Comparison of ENCODE assay signal across 22 cellular contexts in genomic region chr16:1665829-1666228, GRCh38. TPM values are rescaled to one million over a fixed set of nuclear protein-coding genes. Genes with fewer than 3 reads are reported as not detected.
DNase-seq lines count a peak whose midpoint lies in the region; ATAC-seq and TF ChIP-seq lines count a peak whose summit lies in the region.
"Had no signal": no experiment of that assay in that cellular context is flagged by ENCODE, and none has a peak within 500 bp of the region (broad histone marks: within the 10 kb centered on the region; RNA-seq: fewer than 3 reads in every experiment).

No MANE protein-coding gene starts in this region.

- no peaks in the 10 kb centered on the region for H3K9me3 ChIP-seq in BLaER1
- no peaks in the 10 kb centered on the region for H3K9me3 ChIP-seq in IMR-90 (ENCODE audit: control insufficient read depth, insufficient read depth, low read length)
- H3K9me3 ChIP-seq: A549 had no signal

- H2BK120ac ChIP-seq in IMR-90 (ENCODE audit: low read depth, low read length) = no peak overlapping the region

- intact Hi-C loops in Right ventricle myocardium inferior (cut with DNase I) (no loop called here), left cardiac atrium (cut with DNase I) (no loop called here), IMR-90 (cut with micrococcal nuclease) (no loop called here)

- H3K27ac ChIP-seq in BLaER1 (0 out of 2 replicates have a peak overlapping the region, but pooled peaks have one; percentile 0), IMR-90 (ENCODE audit: insufficient read depth, low read length) (no peak overlapping the region)
- H3K27ac ChIP-seq: 22Rv1, A549 had no signal

- CTCF ChIA-PET in IMR-90 (lab: Yijun Ruan, JAX) = no interaction called here

- H4K20me1 ChIP-seq in BLaER1 = no peaks in the 10 kb centered on the region
- no peaks in the 10 kb centered on the region; the same call in 1 of the 2 replicates for H4K20me1 ChIP-seq in IMR-90 (ENCODE audit: insufficient read depth, low read length)

- POLR2A ChIA-PET in IMR-90 (lab: Charles Lee; ENCODE audit: unreplicated experiment) = no interaction called here

- TF ChIP-seq CTCF in IMR-90 (conservative IDR thresholded peaks at IDR 0.05; ENCODE audit: low read depth, low read length) = no peak

- H3K14ac ChIP-seq in IMR-90 (replicated peaks; ENCODE audit: low read depth, low read length) = no peak overlapping the region

- H3K9ac ChIP-seq in BLaER1 = no peak overlapping the region
- H3K9ac ChIP-seq in IMR-90 (ENCODE audit: low read depth, low read length) = no peak overlapping the region

- H4K91ac ChIP-seq in IMR-90 (ENCODE audit: insufficient read depth, low read depth, low read length) = no peak overlapping the region

- peak overlapping the region; percentile 29 for H2AK9ac ChIP-seq in IMR-90 (replicated peaks; ENCODE audit: low read depth, low read length, poor library complexity)

- H2BK20ac ChIP-seq in IMR-90 (ENCODE audit: low read depth, low read length) = no peak overlapping the region

- DNase-seq in Right ventricle myocardium inferior (ENCODE audit: missing footprints) = peak; percentile 34
- DNase-seq in left cardiac atrium = no peak
- DNase-seq in IMR-90 = no peak
- DNase-seq in H4 (ENCODE audit: low spot score) = no peak
- DNase-seq: AML-193; C1 segment of cervical spinal cord; CD4-positive, alpha-beta memory T cell; CD4-positive, CD25-positive, alpha-beta regulatory T cell; CD8-positive, alpha-beta memory T cell; COR-L47; DMS 273 treated with DMSO at 0.1 percent for 48 hours; DMS153; DMS53; DMS79; DND-41; EL; GDM1 had no signal

- peaks cover 95% of the 10 kb centered on the region for H3K36me3 ChIP-seq in BLaER1
- peaks cover 78% of the 10 kb centered on the region for H3K36me3 ChIP-seq in IMR-90 (ENCODE audit: control insufficient read depth, insufficient read depth, low read length)

- TF ChIP-seq RAD21 in IMR-90 (IDR thresholded peaks at IDR 0.05; ENCODE audit: low read length) = no peak

- H3K4me3 ChIP-seq in BLaER1 = no peak overlapping the region
- no peak overlapping the region for H3K4me3 ChIP-seq in IMR-90 (ENCODE audit: insufficient read depth, low read depth, low read length)
- H3K4me3 ChIP-seq: A549, GM12878 had no signal

- H4K8ac ChIP-seq in IMR-90 (ENCODE audit: low read depth in 2 of 2, low read length in 2 of 2) = no peak overlapping the region

- H3K23ac ChIP-seq in IMR-90 (ENCODE audit: low read depth, low read length) = no peak overlapping the region

- no peaks in the 10 kb centered on the region for H3K4me1 ChIP-seq in BLaER1
- no peaks in the 10 kb centered on the region for H3K4me1 ChIP-seq in IMR-90 (ENCODE audit: control insufficient read depth, insufficient read depth, low read length)
- H3K4me1 ChIP-seq: A549 had no signal

- no peaks in the 10 kb centered on the region for H3K27me3 ChIP-seq in BLaER1
- H3K27me3 ChIP-seq in IMR-90 (ENCODE audit: control insufficient read depth, insufficient read depth, low read length) = no peaks in the 10 kb centered on the region

- H2BK15ac ChIP-seq in IMR-90 (ENCODE audit: low read depth, low read length) = no peak overlapping the region

- H3K9me1 ChIP-seq in IMR-90 (ENCODE audit: insufficient read depth, low read length) = no peaks in the 10 kb centered on the region; the same call in 1 of the 2 replicates

- 89% methylated on average over 7 of the region's 15 CpGs; no CpG with 5 or more reads in 1 of the 2 experiments for WGBS in IMR-90 (ENCODE audit: extremely low coverage in 2 of 2, insufficient read length in 1 of 2), 2 experiments

- TF ChIP-seq POLR2A in IMR-90 (IDR thresholded peaks at IDR 0.05; ENCODE audit: low read depth, low read length) = no peak

- H3K4ac ChIP-seq in IMR-90 (ENCODE audit: low read depth, low read length) = no peak overlapping the region

- in situ Hi-C loops in IMR-90 (cut with MboI; ENCODE audit: low sequenced_read_pairs) = no loop called here

- H2BK5ac ChIP-seq in IMR-90 (ENCODE audit: low read depth, low read length, poor library complexity, severe bottlenecking) = no peak overlapping the region

- H3K18ac ChIP-seq in IMR-90 (ENCODE audit: low read depth, low read length) = no peak overlapping the region

- dilution Hi-C loops in IMR-90 (cut with HindIII; ENCODE audit: low sequenced_read_pairs, unreplicated experiment) = no loop called here

- no peak overlapping the region for H3K56ac ChIP-seq in IMR-90 (ENCODE audit: extremely low read depth, insufficient read depth, low read length)

- no peak for ATAC-seq in Right ventricle myocardium inferior
- no peak for ATAC-seq in left cardiac atrium
- no peak for ATAC-seq in IMR-90 (ENCODE audit: low read depth)
- no peak for ATAC-seq in HG02763 (IDR thresholded peaks at IDR 0.05; ENCODE audit: unreplicated experiment)
- ATAC-seq: GM12878 had no signal

- no peak overlapping the region for H2AK5ac ChIP-seq in IMR-90 (ENCODE audit: low read depth, low read length)

- H3K4me2 ChIP-seq in BLaER1 (no peak overlapping the region), IMR-90 (ENCODE audit: low read depth, low read length) (no peak overlapping the region)
- H3K4me2 ChIP-seq: A549 had no signal

- BruUV-seq in IMR-90 (replicated peaks; lab: Mats Ljungman, UMichigan) = no TSS peak

- H3K79me1 ChIP-seq in IMR-90 (ENCODE audit: low read depth in 1 of 2, low read length in 2 of 2) = peaks cover 3 to 4% of the 10 kb centered on the region in 2 experiments; a peak in 2 of 4 replicates

- H4K5ac ChIP-seq in IMR-90 (ENCODE audit: low read depth, low read length) = no peak overlapping the region

- H2AFZ ChIP-seq in IMR-90 (replicated peaks; ENCODE audit: low read length, poor library complexity) = no peak overlapping the region

TF ChIP-seq in IMR-90, 13 proteins besides CTCF, POLR2A, EP300 and RAD21:
- TF ChIP-seq CHD1 (IDR thresholded peaks at IDR 0.05; ENCODE audit: low read depth, low read length) = no peak
- TF ChIP-seq, protein P1, sequence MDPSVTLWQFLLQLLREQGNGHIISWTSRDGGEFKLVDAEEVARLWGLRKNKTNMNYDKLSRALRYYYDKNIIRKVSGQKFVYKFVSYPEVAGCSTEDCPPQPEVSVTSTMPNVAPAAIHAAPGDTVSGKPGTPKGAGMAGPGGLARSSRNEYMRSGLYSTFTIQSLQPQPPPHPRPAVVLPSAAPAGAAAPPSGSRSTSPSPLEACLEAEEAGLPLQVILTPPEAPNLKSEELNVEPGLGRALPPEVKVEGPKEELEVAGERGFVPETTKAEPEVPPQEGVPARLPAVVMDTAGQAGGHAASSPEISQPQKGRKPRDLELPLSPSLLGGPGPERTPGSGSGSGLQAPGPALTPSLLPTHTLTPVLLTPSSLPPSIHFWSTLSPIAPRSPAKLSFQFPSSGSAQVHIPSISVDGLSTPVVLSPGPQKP (IDR thresholded peaks at IDR 0.05; ENCODE audit: borderline replicate concordance, low read depth, low read length) = no peak
- TF ChIP-seq SMC3 (IDR thresholded peaks at IDR 0.05; ENCODE audit: low read depth, low read length) = no peak
- TF ChIP-seq, protein P2, sequence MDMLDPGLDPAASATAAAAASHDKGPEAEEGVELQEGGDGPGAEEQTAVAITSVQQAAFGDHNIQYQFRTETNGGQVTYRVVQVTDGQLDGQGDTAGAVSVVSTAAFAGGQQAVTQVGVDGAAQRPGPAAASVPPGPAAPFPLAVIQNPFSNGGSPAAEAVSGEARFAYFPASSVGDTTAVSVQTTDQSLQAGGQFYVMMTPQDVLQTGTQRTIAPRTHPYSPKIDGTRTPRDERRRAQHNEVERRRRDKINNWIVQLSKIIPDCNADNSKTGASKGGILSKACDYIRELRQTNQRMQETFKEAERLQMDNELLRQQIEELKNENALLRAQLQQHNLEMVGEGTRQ (IDR thresholded peaks at IDR 0.05; ENCODE audit: low read depth, low read length) = no peak
- TF ChIP-seq RFX5 (IDR thresholded peaks at IDR 0.05; ENCODE audit: low read depth, low read length) = no peak
- no peak for TF ChIP-seq MAZ (IDR thresholded peaks at IDR 0.05; ENCODE audit: borderline replicate concordance, low read depth, low read length)
- TF ChIP-seq BHLHE40 (IDR thresholded peaks at IDR 0.05; ENCODE audit: low read depth, low read length) = no peak
- TF ChIP-seq NFE2L2 (IDR thresholded peaks at IDR 0.05; ENCODE audit: low read depth, low read length) = no peak
- no peak for TF ChIP-seq CEBPB (IDR thresholded peaks at IDR 0.05; ENCODE audit: low read depth, low read length)
- TF ChIP-seq FOS (IDR thresholded peaks at IDR 0.05; ENCODE audit: low read depth, low read length) = no peak
- no peak for TF ChIP-seq RCOR1 (IDR thresholded peaks at IDR 0.05; ENCODE audit: insufficient replicate concordance, low read length)
- no peak for TF ChIP-seq MAFK (IDR thresholded peaks at IDR 0.05; ENCODE audit: low read depth, low read length)
- TF ChIP-seq MXI1 (IDR thresholded peaks at IDR 0.05; ENCODE audit: borderline replicate concordance, low read depth, low read length) = no peak

RNA-seq across cellular contexts. Expression of gene JPT2, which starts 12.2 kb away (rescaled TPM):
- total RNA-seq in Right ventricle myocardium inferior = 41.5 TPM
- 10 to 100 TPM; 29.1 to 35.3 TPM for total RNA-seq in left cardiac atrium
- total RNA-seq in IMR-90 (2012; rRNA removed) = 40.0 and 48.0 TPM in 2 replicates
- polyA plus RNA-seq in IMR-90 (2012; rRNA removed) = 41.5 and 57.2 TPM in 2 replicates
- 19.0 and 44.4 TPM in 2 replicates for polyA plus RNA-seq in IMR-90 (2012; cell fraction: cytosol; rRNA removed)
- 20.0 and 21.0 TPM in 2 replicates for polyA plus RNA-seq in IMR-90 (2012; cell fraction: nucleus; rRNA removed; ENCODE audit: low replicate concordance)
- 54.4 and 71.2 TPM in 2 replicates for total RNA-seq in H4 (2014; rRNA removed; shearing (Covaris generic))

RNA-seq across cellular contexts. Expression of gene MAPK8IP3, which starts 40.2 kb away (rescaled TPM):
- total RNA-seq in Right ventricle myocardium inferior (66.4 TPM), left cardiac atrium (10 to 100 TPM; 60.9 to 70.4 TPM), IMR-90 (2012; rRNA removed) (15.6 and 17.0 TPM in 2 replicates)
- 69.1 and 73.0 TPM in 2 replicates for polyA plus RNA-seq in IMR-90 (2012; rRNA removed)
- 25.0 and 27.7 TPM in 2 replicates for polyA plus RNA-seq in IMR-90 (2012; cell fraction: cytosol; rRNA removed)
- polyA plus RNA-seq in IMR-90 (2012; cell fraction: nucleus; rRNA removed; ENCODE audit: low replicate concordance) = 694 and 1,175 TPM in 2 replicates
- 2.6 and 4.4 TPM in 2 replicates for total RNA-seq in H4 (2014; rRNA removed; shearing (Covaris generic))

RNA-seq across cellular contexts. Expression of gene CRAMP1, which starts 53.7 kb away (rescaled TPM):
- 9.8 TPM for total RNA-seq in Right ventricle myocardium inferior
- 10 to 100 TPM; 10.2 to 12.1 TPM for total RNA-seq in left cardiac atrium
- 3.2 and 3.9 TPM in 2 replicates for total RNA-seq in IMR-90 (2012; rRNA removed)
- polyA plus RNA-seq in IMR-90 (2012; rRNA removed) = 11.9 and 12.0 TPM in 2 replicates
- polyA plus RNA-seq in IMR-90 (2012; cell fraction: cytosol; rRNA removed) = 5.1 and 9.1 TPM in 2 replicates
- 37.4 and 49.0 TPM in 2 replicates for polyA plus RNA-seq in IMR-90 (2012; cell fraction: nucleus; rRNA removed; ENCODE audit: low replicate concordance)
- 2.4 and 3.1 TPM in 2 replicates for total RNA-seq in H4 (2014; rRNA removed; shearing (Covaris generic))

RNA-seq across cellular contexts. Expression of gene IFT140, which starts 54.0 kb away (rescaled TPM):
- total RNA-seq in Right ventricle myocardium inferior = 7.2 TPM
- total RNA-seq in left cardiac atrium = 1 to 10 TPM; 6.9 to 8.6 TPM
- 20.3 and 24.2 TPM in 2 replicates for total RNA-seq in IMR-90 (2012; rRNA removed)
- 8.4 and 9.2 TPM in 2 replicates for polyA plus RNA-seq in IMR-90 (2012; rRNA removed)
- polyA plus RNA-seq in IMR-90 (2012; cell fraction: cytosol; rRNA removed) = 4.7 and 14.6 TPM in 2 replicates
- polyA plus RNA-seq in IMR-90 (2012; cell fraction: nucleus; rRNA removed; ENCODE audit: low replicate concordance) = 41.6 and 56.3 TPM in 2 replicates
- total RNA-seq in H4 (2014; rRNA removed; shearing (Covaris generic)) = 8.4 and 12.2 TPM in 2 replicates
